1 cellular context compared by ENCODE assay signal in genomic region chr20:50436052-50436656, GRCh38.
TF ChIP-seq lines count a peak whose summit lies in the region.

No MANE protein-coding gene starts in this region.

TF ChIP-seq in WTC11, 78 proteins besides CTCF, POLR2A, EP300 and RAD21 (continued from another document):
- TF ChIP-seq ZNF532 (CRISPR knock-in tag; IDR thresholded peaks at IDR 0.05; ENCODE audit: borderline replicate concordance): no peak
- no peak for TF ChIP-seq ZBTB21 (CRISPR knock-in tag; IDR thresholded peaks at IDR 0.05; ENCODE audit: borderline replicate concordance)
- TF ChIP-seq HMGA2 (CRISPR knock-in tag; IDR thresholded peaks at IDR 0.05): no peak
- TF ChIP-seq GTF2I (CRISPR knock-in tag; conservative IDR thresholded peaks at IDR 0.05): no peak
- TF ChIP-seq STAT6 (CRISPR knock-in tag; conservative IDR thresholded peaks at IDR 0.05; ENCODE audit: low read depth): no peak
- TF ChIP-seq MLX (CRISPR knock-in tag; IDR thresholded peaks at IDR 0.05): no peak
- TF ChIP-seq FOXP4 (CRISPR knock-in tag; IDR thresholded peaks at IDR 0.05): no peak
